18 cellular contexts compared by ENCODE assay signal in genomic region chr1:48645883-48646282, GRCh38.
DNase-seq lines count a peak whose midpoint lies in the region; ATAC-seq and TF ChIP-seq lines count a peak whose summit lies in the region.
"Had no signal": no experiment of that assay in that cellular context is flagged by ENCODE, and none has a peak within 500 bp of the region (broad histone marks: within the 10 kb centered on the region; RNA-seq: fewer than 3 reads in every experiment).

No MANE protein-coding gene starts in this region.

- no peaks in the 10 kb centered on the region for H3K36me3 ChIP-seq in colonic mucosa
- H3K36me3 ChIP-seq: BLaER1 had no signal

- no peaks in the 10 kb centered on the region for H3K9me3 ChIP-seq in colonic mucosa
- H3K9me3 ChIP-seq: BLaER1 had no signal

- no peak for TF ChIP-seq CTCF in WTC11 (IDR thresholded peaks at IDR 0.05)
- no peak for TF ChIP-seq CTCF in neural crest cell (conservative IDR thresholded peaks at IDR 0.05)
- TF ChIP-seq CTCF in colonic mucosa (IDR thresholded peaks at IDR 0.05) = no peak

- H3K4me1 ChIP-seq in colonic mucosa = no peaks in the 10 kb centered on the region

- POLR2A ChIA-PET in WTC11 (lab: Charles Lee) = no interaction called here

- DNase-seq in NCI-H146 (lab: John Stamatoyannopoulos, UW) = peak; percentile 27
- DNase-seq in NCI-H146 treated with DMSO at 0.1 percent for 48 hours (lab: John Stamatoyannopoulos, UW; ENCODE audit: unreplicated experiment) = no peak
- DNase-seq in NCI-H2081 (lab: John Stamatoyannopoulos, UW) = peak; percentile 17 to 58
- no peak for DNase-seq in WTC11 (ENCODE audit: low spot score)
- DNase-seq in neural crest cell (ENCODE audit: low read depth, low spot score) = no peak
- DNase-seq in stimulated activated naive CD4-positive, alpha-beta T cell treated with Interleukin-2 at 50 U/mL for 16 hours (lab: John Stamatoyannopoulos, UW) = no peak
- DNase-seq in T-helper 1 cell = no peak
- no peak for DNase-seq in colonic mucosa
- DNase-seq: 8988T; CD8-positive, alpha-beta memory T cell; DMS153; EL; NCI-H1694 treated with DMSO at 0.1 percent for 48 hours; NCI-H446; SIG-M5 had no signal

- H3K9ac ChIP-seq in colonic mucosa (ENCODE audit: low read depth in 2 of 2, low read length in 2 of 2) = no peak overlapping the region
- H3K9ac ChIP-seq: BLaER1 had no signal

- H3K9me3 Mint-ChIP-seq in WTC11 (no peaks in the 10 kb centered on the region), neural crest cell (no peaks in the 10 kb centered on the region)
- H3K9me3 Mint-ChIP-seq: IgD-negative memory B cell had no signal

- peak; percentile 75 for ATAC-seq in WTC11
- ATAC-seq: HCT116 had no signal

- H3K36me3 Mint-ChIP-seq in WTC11 (no peaks in the 10 kb centered on the region), neural crest cell (ENCODE audit: low read depth) (no peaks in the 10 kb centered on the region)
- H3K36me3 Mint-ChIP-seq: CD8-positive, alpha-beta memory T cell; IgD-negative memory B cell had no signal

- CTCF ChIA-PET in WTC11 (lab: Charles Lee) = interaction anchor here (3.8 kb wide), 1 partner anchor 31 kb away, joined by 20 read pairs; no protein-coding TSS in a partner anchor

- H3K27ac Mint-ChIP-seq in WTC11 = no peak overlapping the region
- H3K27ac Mint-ChIP-seq in neural crest cell (ENCODE audit: unreplicated experiment) = peak overlapping the region; percentile 76
- H3K27ac Mint-ChIP-seq: IgD-negative memory B cell had no signal

- peaks cover 11% of the 10 kb centered on the region for H3K27me3 Mint-ChIP-seq in WTC11 (ENCODE audit: low read depth)
- H3K27me3 Mint-ChIP-seq in neural crest cell (ENCODE audit: low read depth) = peaks cover 13% of the 10 kb centered on the region

- H3K4me1 Mint-ChIP-seq in WTC11 (peaks cover 25% of the 10 kb centered on the region), neural crest cell (peaks cover 11% of the 10 kb centered on the region)
- H3K4me1 Mint-ChIP-seq: CD8-positive, alpha-beta memory T cell; IgD-negative memory B cell had no signal

- intact Hi-C loops in colonic mucosa (cut with DNase I) = no loop called here

- H3K27me3 ChIP-seq in colonic mucosa = no peaks in the 10 kb centered on the region
- H3K27me3 ChIP-seq: BLaER1 had no signal

- H3K4me3 ChIP-seq in colonic mucosa = no peak overlapping the region
- H3K4me3 ChIP-seq: BLaER1 had no signal

- H3K27ac ChIP-seq in colonic mucosa = no peak overlapping the region
- H3K27ac ChIP-seq: BLaER1 had no signal

- H3K4me3 Mint-ChIP-seq in WTC11 = no peak overlapping the region
- no peak overlapping the region for H3K4me3 Mint-ChIP-seq in neural crest cell
- H3K4me3 Mint-ChIP-seq: CD8-positive, alpha-beta memory T cell; IgD-negative memory B cell had no signal

TF ChIP-seq in WTC11, 78 proteins besides CTCF, POLR2A, EP300 and RAD21 (continues in another document):
- TF ChIP-seq SOX15 (CRISPR knock-in tag; IDR thresholded peaks at IDR 0.05) (no peak), SP1 (CRISPR knock-in tag; conservative IDR thresholded peaks at IDR 0.05) (no peak), ESRRA (CRISPR knock-in tag; IDR thresholded peaks at IDR 0.05; ENCODE audit: borderline replicate concordance) (no peak), ZNF121 (CRISPR knock-in tag; IDR thresholded peaks at IDR 0.05) (no peak), JUN (CRISPR knock-in tag; IDR thresholded peaks at IDR 0.05) (no peak), MAX (CRISPR knock-in tag; IDR thresholded peaks at IDR 0.05) (no peak), MLX (CRISPR knock-in tag; IDR thresholded peaks at IDR 0.05) (no peak), AFF4 (CRISPR knock-in tag; IDR thresholded peaks at IDR 0.05; ENCODE audit: borderline replicate concordance) (no peak), ZSCAN18 (CRISPR knock-in tag; IDR thresholded peaks at IDR 0.05) (no peak), ARID4B (CRISPR knock-in tag; IDR thresholded peaks at IDR 0.05; ENCODE audit: borderline replicate concordance) (no peak), E2F4 (CRISPR knock-in tag; IDR thresholded peaks at IDR 0.05; ENCODE audit: borderline replicate concordance, low read depth) (no peak)

Comparison
In these comparisons a context has a peak if more than half of its experiments do, and no peak if none do; other contexts are left out.
1. DNase-seq: peak in NCI-H146 (single experiment) and NCI-H2081 (2 of 2); none in NCI-H146 treated with DMSO at 0.1 percent for 48 hours (single experiment), WTC11 (single experiment), neural crest cell (single experiment), stimulated activated naive CD4-positive, alpha-beta T cell treated with Interleukin-2 at 50 U/mL for 16 hours (single experiment), T-helper 1 cell (0 of 5) and colonic mucosa (single experiment).